13 cellular contexts compared by ENCODE assay signal in the genomic region with DNA sequence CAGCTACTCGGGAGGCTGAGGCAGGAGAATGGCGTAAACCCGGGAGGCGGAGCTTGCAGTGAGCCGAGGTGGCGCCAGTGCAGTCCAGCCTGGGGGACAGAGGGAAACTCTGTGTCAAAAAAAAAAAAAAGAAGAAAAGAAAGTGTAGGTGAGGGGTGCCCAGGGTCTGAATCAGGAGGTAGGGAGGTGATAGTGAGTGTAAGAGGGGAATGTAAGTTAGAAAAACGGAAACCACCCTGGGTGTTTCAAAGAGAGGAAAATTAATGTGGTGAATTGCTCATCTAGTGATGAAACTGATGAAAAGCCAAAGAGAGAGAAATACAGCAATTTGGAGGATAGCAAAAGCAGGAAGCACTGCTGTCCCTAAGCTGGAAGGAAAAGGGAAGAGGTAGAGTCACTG.
"Had no signal": no experiment of that assay in that cellular context is flagged by ENCODE, and none has a peak within 500 bp of the region (broad histone marks: within the 10 kb centered on the region; RNA-seq: fewer than 3 reads in every experiment).

No MANE protein-coding gene starts in this region.

- H3K27ac Mint-ChIP-seq: activated naive CD8-positive, alpha-beta T cell treated with anti-CD3 and anti-CD28 coated beads, Interleukin-2, amount 10 ng/mL, durations not matched to agents 7 days and 5 days had no signal

- H3K4me3 Mint-ChIP-seq: activated naive CD8-positive, alpha-beta T cell treated with anti-CD3 and anti-CD28 coated beads, Interleukin-2, amount 10 ng/mL, durations not matched to agents 7 days and 5 days; neural crest cell had no signal

- H3K36me3 ChIP-seq: ascending aorta, ovary, SJSA1, tibial nerve had no signal

- H3K9me3 Mint-ChIP-seq: activated naive CD8-positive, alpha-beta T cell treated with anti-CD3 and anti-CD28 coated beads, Interleukin-2, amount 10 ng/mL, durations not matched to agents 7 days and 5 days; neural crest cell had no signal

- H3K27me3 Mint-ChIP-seq: activated naive CD8-positive, alpha-beta T cell treated with anti-CD3 and anti-CD28 coated beads, Interleukin-2, amount 10 ng/mL, durations not matched to agents 7 days and 5 days had no signal

- ATAC-seq: left ventricle myocardium superior had no signal

- H3K36me3 Mint-ChIP-seq: activated naive CD8-positive, alpha-beta T cell treated with anti-CD3 and anti-CD28 coated beads, Interleukin-2, amount 10 ng/mL, durations not matched to agents 7 days and 5 days had no signal

- H3K4me1 ChIP-seq: ascending aorta, SJSA1 had no signal

- DNase-seq: activated CD4-positive, alpha-beta T cell treated with anti-CD3 and anti-CD28 coated beads for 4 hours; activated naive CD8-positive, alpha-beta T cell treated with anti-CD3 and anti-CD28 coated beads, Interleukin-2, amount 10 ng/mL, durations not matched to agents 7 days and 5 days; dorsolateral prefrontal cortex; hippocampal formation; left ventricle myocardium superior; ovary; stimulated activated CD4-positive, alpha-beta T cell treated with anti-CD3 and anti-CD28 coated beads, Interleukin-4, amount 100 ng/mL, for 24 hours; SW 1271 had no signal

- H3K4me3 ChIP-seq: ascending aorta, dorsolateral prefrontal cortex, ovary, SJSA1, tibial nerve had no signal

- H3K4me1 Mint-ChIP-seq: neural crest cell had no signal

- H3K9me3 ChIP-seq: ascending aorta, ovary, SJSA1, tibial nerve had no signal

- FAIRE-seq: bronchial epithelial cell had no signal

- H3K27ac ChIP-seq: ascending aorta, dorsolateral prefrontal cortex, ovary, SJSA1, tibial nerve had no signal

- H3K27me3 ChIP-seq: ascending aorta, dorsolateral prefrontal cortex, ovary, SJSA1, tibial nerve had no signal
